ENCODE assay signal across 29 cellular contexts in genomic region chr1:170284016-170284415, GRCh38.
DNase-seq lines count a peak whose midpoint lies in the region; ATAC-seq and TF ChIP-seq lines count a peak whose summit lies in the region.
"Had no signal": no experiment of that assay in that cellular context is flagged by ENCODE, and none has a peak within 500 bp of the region (broad histone marks: within the 10 kb centered on the region; RNA-seq: fewer than 3 reads in every experiment).

No MANE protein-coding gene starts in this region.

- H3K18ac ChIP-seq in mesenchymal stem cell (ENCODE audit: low read depth in 1 of 2, low read length in 2 of 2): no peak overlapping the region

- H3K4me3 ChIP-seq in choroid plexus epithelial cell (ENCODE audit: low read depth, low read length): no peak overlapping the region
- no peak overlapping the region for H3K4me3 ChIP-seq in mesenchymal stem cell (ENCODE audit: insufficient read depth in 1 of 2, low read depth in 1 of 2, low read length in 2 of 2)
- H3K4me3 ChIP-seq in adrenal gland: peak overlapping the region in 1 of 4 donors; percentile 27
- H3K4me3 ChIP-seq: A549, GM12878, Peyer's patch, SK-N-MC had no signal

- H3K14ac ChIP-seq in mesenchymal stem cell (ENCODE audit: low read length in 2 of 2): no peak overlapping the region

- no peak overlapping the region for H2BK12ac ChIP-seq in mesenchymal stem cell (ENCODE audit: low read length in 2 of 2)

- H3K36me3 ChIP-seq in mesenchymal stem cell (ENCODE audit: control insufficient read depth in 1 of 2, insufficient read depth in 2 of 2, low read depth in 1 of 2, low read length in 2 of 2) (no peaks in the 10 kb centered on the region), adrenal gland (replicated peaks in 1 of 2) (no peaks in the 10 kb centered on the region)
- H3K36me3 ChIP-seq: Peyer's patch had no signal

- H3K4me1 ChIP-seq in mesenchymal stem cell (ENCODE audit: control insufficient read depth, insufficient read depth, low read depth, low read length) (no peaks in the 10 kb centered on the region), adrenal gland (replicated peaks in 1 of 2) (peaks cover 0 to 6% of the 10 kb centered on the region in 2 donors)
- H3K4me1 ChIP-seq: A549, Caco-2, Peyer's patch had no signal

- H3K36me3 Mint-ChIP-seq in activated T-cell treated with anti-CD3 and anti-CD28 coated beads, Interleukin-2, amount 50 U/mL, for 24 hours (ENCODE audit: low read depth): no peaks in the 10 kb centered on the region
- H3K36me3 Mint-ChIP-seq: CD8-positive, alpha-beta T cell had no signal

- no peak overlapping the region for H3K23ac ChIP-seq in mesenchymal stem cell (ENCODE audit: low read length in 2 of 2)

- no peak overlapping the region for H3K4ac ChIP-seq in mesenchymal stem cell (ENCODE audit: low read depth in 1 of 2, low read length in 2 of 2)

- no peak for TF ChIP-seq POLR2A in adrenal gland (IDR thresholded peaks at IDR 0.05)

- H3K4me2 ChIP-seq in mesenchymal stem cell (ENCODE audit: low read length, poor library complexity, severe bottlenecking): no peak overlapping the region
- H3K4me2 ChIP-seq: A549 had no signal

- H3K79me1 ChIP-seq in mesenchymal stem cell (replicated peaks; ENCODE audit: low read length, poor library complexity, severe bottlenecking): no peaks in the 10 kb centered on the region

- no peak overlapping the region for H2BK15ac ChIP-seq in mesenchymal stem cell (ENCODE audit: low read depth, poor library complexity, severe bottlenecking)

- no peaks in the 10 kb centered on the region for H3K4me1 Mint-ChIP-seq in activated T-cell treated with anti-CD3 and anti-CD28 coated beads, Interleukin-2, amount 50 U/mL, for 24 hours (ENCODE audit: low read depth)
- H3K4me1 Mint-ChIP-seq: B cell had no signal

- H3K9me3 ChIP-seq in mesenchymal stem cell (ENCODE audit: control insufficient read depth, low read length) (no peaks in the 10 kb centered on the region), adrenal gland (replicated peaks in 1 of 3) (no peaks in the 10 kb centered on the region)
- H3K9me3 ChIP-seq: A549, Caco-2, Peyer's patch had no signal

- WGBS in mesenchymal stem cell: 90% methylated on average over 3 of the region's 3 CpGs
- WGBS in adrenal gland, 4 donors: 47 to 58% (median 53%) methylated on average over 3 of the region's 3 CpGs

- no peak overlapping the region for H4K8ac ChIP-seq in mesenchymal stem cell (ENCODE audit: low read length)

- no peak overlapping the region for H3K4me3 Mint-ChIP-seq in activated T-cell treated with anti-CD3 and anti-CD28 coated beads, Interleukin-2, amount 50 U/mL, for 24 hours
- H3K4me3 Mint-ChIP-seq: B cell; CD8-positive, alpha-beta T cell had no signal

- no peak overlapping the region for H4K91ac ChIP-seq in mesenchymal stem cell (ENCODE audit: low read length)

- no peak for TF ChIP-seq CTCF in choroid plexus epithelial cell (conservative IDR thresholded peaks at IDR 0.05; ENCODE audit: low read depth, low read length)
- TF ChIP-seq CTCF in adrenal gland (IDR thresholded peaks at IDR 0.05): no peak

- DNase-seq in NCI-H2227 (lab: John Stamatoyannopoulos, UW; ENCODE audit: unreplicated experiment): peak; percentile 26
- DNase-seq in OCI-M1 (lab: John Stamatoyannopoulos, UW): peak; percentile 24
- DNase-seq in choroid plexus epithelial cell (ENCODE audit: low read depth): peak; percentile 25
- no peak for DNase-seq in mesenchymal stem cell
- DNase-seq in activated T-cell treated with anti-CD3 and anti-CD28 coated beads, Interleukin-2, amount 50 U/mL, for 24 hours: no peak
- no peak for DNase-seq in adrenal gland
- DNase-seq in D341Med (ENCODE audit: low spot score): no peak
- DNase-seq: Caco-2; CD8-positive, alpha-beta T cell; DMS 273 treated with DMSO at 0.1 percent for 48 hours; DMS79; EL; GDM1; Karpas-422; NCI-H1436; NCI-H187; NCI-H2171 treated with DMSO at 0.1 percent for 48 hours; NCI-H526; NCI-H82; Peyer's patch; SIG-M5 had no signal

- H3K27ac Mint-ChIP-seq in activated T-cell treated with anti-CD3 and anti-CD28 coated beads, Interleukin-2, amount 50 U/mL, for 24 hours: no peak overlapping the region
- H3K27ac Mint-ChIP-seq: B cell; CD8-positive, alpha-beta T cell had no signal

- H3K27ac ChIP-seq in mesenchymal stem cell (ENCODE audit: low read length, poor library complexity, severe bottlenecking): no peak overlapping the region
- no peak overlapping the region for H3K27ac ChIP-seq in adrenal gland
- H3K27ac ChIP-seq: A549, C4-2B, HL-60, Peyer's patch, SK-N-MC had no signal

- H3K9ac ChIP-seq in mesenchymal stem cell (ENCODE audit: low read length): peak overlapping the region; percentile 3

- peaks cover 2% of the 10 kb centered on the region for H3K27me3 Mint-ChIP-seq in activated T-cell treated with anti-CD3 and anti-CD28 coated beads, Interleukin-2, amount 50 U/mL, for 24 hours
- H3K27me3 Mint-ChIP-seq: B cell had no signal

- H3K27me3 ChIP-seq in mesenchymal stem cell (ENCODE audit: control insufficient read depth in 1 of 2, insufficient read depth in 1 of 2, low read length in 2 of 2) (no peaks in the 10 kb centered on the region), adrenal gland (no peaks in the 10 kb centered on the region)
- H3K27me3 ChIP-seq: Peyer's patch had no signal

- H2AFZ ChIP-seq in mesenchymal stem cell (ENCODE audit: low read depth, low read length): no peak overlapping the region

- no peak overlapping the region for H2BK5ac ChIP-seq in mesenchymal stem cell (ENCODE audit: low read depth, low read length, poor library complexity, severe bottlenecking)

- no peak overlapping the region for H2BK120ac ChIP-seq in mesenchymal stem cell (ENCODE audit: low read depth, low read length)

- intact Hi-C loops in adrenal gland (cut with DNase I): no loop called here

- no peak for ATAC-seq in GM18868 (IDR thresholded peaks at IDR 0.05; ENCODE audit: unreplicated experiment)
- ATAC-seq: A549; CD8-positive, alpha-beta T cell; GM12878; HCT116 had no signal

- H3K9me3 Mint-ChIP-seq in activated T-cell treated with anti-CD3 and anti-CD28 coated beads, Interleukin-2, amount 50 U/mL, for 24 hours: peaks cover under 1% of the 10 kb centered on the region
- H3K9me3 Mint-ChIP-seq: CD8-positive, alpha-beta T cell had no signal

- no peak overlapping the region for H2AK5ac ChIP-seq in mesenchymal stem cell (ENCODE audit: low read length, severe bottlenecking)

Comparison
In these comparisons a context has a peak if more than half of its experiments do, and no peak if none do; other contexts are left out.
1. DNase-seq: peak in NCI-H2227 (single experiment), OCI-M1 (single experiment) and choroid plexus epithelial cell (single experiment); none in mesenchymal stem cell (single experiment), activated T-cell treated with anti-CD3 and anti-CD28 coated beads, Interleukin-2, amount 50 U/mL, for 24 hours (single experiment), adrenal gland (0 of 7) and D341Med (single experiment).